In the genomic region with DNA sequence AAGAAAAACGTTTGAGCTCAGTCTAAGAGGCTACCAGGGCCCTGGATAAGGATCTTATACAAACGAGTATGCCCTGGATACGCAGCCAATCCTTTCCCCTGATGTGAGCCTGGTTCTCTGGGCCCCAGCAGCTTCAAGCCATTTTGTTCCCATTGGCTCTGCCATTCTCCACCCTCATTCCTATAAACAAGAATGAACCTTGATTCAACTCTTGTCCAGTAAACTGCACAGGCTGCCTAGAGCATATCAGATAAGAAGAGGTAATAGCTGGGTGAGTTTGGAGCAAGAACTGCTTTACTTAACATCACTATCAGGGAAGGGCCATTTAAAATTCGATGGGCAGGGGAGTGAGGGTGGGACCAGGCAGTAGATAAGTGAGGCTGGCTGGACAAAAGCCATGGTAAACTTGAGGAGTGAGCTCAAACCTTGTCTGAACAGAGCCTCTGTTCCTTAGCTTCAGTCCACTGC, we compare ENCODE assay signal across 15 cellular contexts. TPM values are rescaled to one million over a fixed set of nuclear protein-coding genes. Genes with fewer than 3 reads are reported as not detected.
DNase-seq lines count a peak whose midpoint lies in the region; ATAC-seq and TF ChIP-seq lines count a peak whose summit lies in the region.
"Had no signal": no experiment of that assay in that cellular context is flagged by ENCODE, and none has a peak within 500 bp of the region (broad histone marks: within the 10 kb centered on the region; RNA-seq: fewer than 3 reads in every experiment).

No MANE protein-coding gene starts in this region.

- H3K9me3 ChIP-seq in SU-DHL-6 (ENCODE audit: insufficient read depth, low read length) (no peaks in the 10 kb centered on the region), right atrium auricular region (no peaks in the 10 kb centered on the region)
- H3K9me3 ChIP-seq: adrenal gland had no signal

- no peaks in the 10 kb centered on the region for H3K9me2 ChIP-seq in SU-DHL-6 (replicated peaks; ENCODE audit: insufficient read depth, low read length)

- H3F3A ChIP-seq in SU-DHL-6 (ENCODE audit: insufficient read depth): peaks cover 26% of the 10 kb centered on the region

- H3K4me3 ChIP-seq in SU-DHL-6 (ENCODE audit: insufficient read depth, low read length, poor library complexity, severe bottlenecking) (no peak overlapping the region), right atrium auricular region (no peak overlapping the region)
- H3K4me3 ChIP-seq: adrenal gland, GM23338 had no signal

- ATAC-seq in stimulated activated memory B cell treated with anti-CD40 and anti-IgM and Interleukin-4, amounts not matched to agents 10 μg/mL and 1 μg/mL and 100 μg/mL, for 72 hours: no peak
- ATAC-seq in HG02642 (IDR thresholded peaks at IDR 0.05; ENCODE audit: poor library complexity, unreplicated experiment) (no peak), GM18861 (IDR thresholded peaks at IDR 0.05; ENCODE audit: unreplicated experiment) (no peak)
- ATAC-seq: GM23338 had no signal

- H3K27me3 ChIP-seq in SU-DHL-6 (ENCODE audit: low read length) (no peaks in the 10 kb centered on the region), right atrium auricular region (no peaks in the 10 kb centered on the region)
- H3K27me3 ChIP-seq: adrenal gland had no signal

- TF ChIP-seq CTCF in SU-DHL-6 (IDR thresholded peaks at IDR 0.05; ENCODE audit: insufficient read depth, low read length, poor library complexity, severe bottlenecking): no peak
- no peak for TF ChIP-seq CTCF in right atrium auricular region (IDR thresholded peaks at IDR 0.05)

- H3K36me3 ChIP-seq in SU-DHL-6 (ENCODE audit: low read length) (no peaks in the 10 kb centered on the region), right atrium auricular region (peaks cover 2% of the 10 kb centered on the region)
- H3K36me3 ChIP-seq: adrenal gland had no signal

- peak overlapping the region; percentile 63 for H3K27ac Mint-ChIP-seq in stimulated activated memory B cell treated with anti-CD40 and anti-IgM and Interleukin-4, amounts not matched to agents 10 μg/mL and 1 μg/mL and 100 μg/mL, for 72 hours
- H3K27ac Mint-ChIP-seq: activated CD4-positive, alpha-beta T cell treated with anti-CD3 and anti-CD28 coated beads, Interleukin-2, amount 10 ng/mL, durations not matched to agents 24 days and 14 days; GM23338 had no signal

- peaks cover 0 to 34% of the 10 kb centered on the region in 2 donors for H3K4me1 ChIP-seq in right atrium auricular region

- peaks cover 18% of the 10 kb centered on the region for H3K36me3 Mint-ChIP-seq in stimulated activated memory B cell treated with anti-CD40 and anti-IgM and Interleukin-4, amounts not matched to agents 10 μg/mL and 1 μg/mL and 100 μg/mL, for 72 hours

- no peak overlapping the region for H2AFZ ChIP-seq in SU-DHL-6 (ENCODE audit: low read depth, low read length, severe bottlenecking)
- H2AFZ ChIP-seq: GM23338 had no signal

- no peaks in the 10 kb centered on the region for H3K79me2 ChIP-seq in SU-DHL-6 (ENCODE audit: insufficient read depth, low read length)

- H3K27ac ChIP-seq in SU-DHL-6 (ENCODE audit: low read depth, low read length): peak overlapping the region; percentile 5; the same call in 1 of the 2 replicates
- peak overlapping the region; percentile 61 to 63 for H3K27ac ChIP-seq in right atrium auricular region
- H3K27ac ChIP-seq: RWPE1 had no signal

- peaks cover 77% of the 10 kb centered on the region for H3K4me1 Mint-ChIP-seq in stimulated activated memory B cell treated with anti-CD40 and anti-IgM and Interleukin-4, amounts not matched to agents 10 μg/mL and 1 μg/mL and 100 μg/mL, for 72 hours

- H3K9ac ChIP-seq in SU-DHL-6 (ENCODE audit: low read length): no peak overlapping the region

- H4K20me1 ChIP-seq in SU-DHL-6 (ENCODE audit: low read depth, low read length): no peaks in the 10 kb centered on the region

- no peak overlapping the region for H3K4me2 ChIP-seq in SU-DHL-6 (ENCODE audit: low read depth, low read length, poor library complexity, severe bottlenecking)
- H3K4me2 ChIP-seq: GM23338 had no signal

- no peak overlapping the region for H3K4me3 Mint-ChIP-seq in stimulated activated memory B cell treated with anti-CD40 and anti-IgM and Interleukin-4, amounts not matched to agents 10 μg/mL and 1 μg/mL and 100 μg/mL, for 72 hours
- H3K4me3 Mint-ChIP-seq: activated CD4-positive, alpha-beta T cell treated with anti-CD3 and anti-CD28 coated beads, Interleukin-2, amount 10 ng/mL, durations not matched to agents 24 days and 14 days; GM23338 had no signal

- no peaks in the 10 kb centered on the region for H3K27me3 Mint-ChIP-seq in stimulated activated memory B cell treated with anti-CD40 and anti-IgM and Interleukin-4, amounts not matched to agents 10 μg/mL and 1 μg/mL and 100 μg/mL, for 72 hours
- H3K27me3 Mint-ChIP-seq: activated CD4-positive, alpha-beta T cell treated with anti-CD3 and anti-CD28 coated beads, Interleukin-2, amount 10 ng/mL, durations not matched to agents 24 days and 14 days; naive B cell had no signal

- DNase-seq in EH (ENCODE audit: low read depth) (peak; percentile 55), right atrium auricular region (ENCODE audit: low spot score) (peak; percentile 89), T-helper 1 cell (no peak), NCI-H187 treated with DMSO at 0.1 percent for 48 hours (lab: John Stamatoyannopoulos, UW) (no peak)
- DNase-seq: activated CD4-positive, alpha-beta T cell treated with anti-CD3 and anti-CD28 coated beads, Interleukin-2, amount 10 ng/mL, durations not matched to agents 24 days and 14 days; EL; naive B cell; NCI-H146 had no signal

- peaks cover 3% of the 10 kb centered on the region for H3K9me3 Mint-ChIP-seq in stimulated activated memory B cell treated with anti-CD40 and anti-IgM and Interleukin-4, amounts not matched to agents 10 μg/mL and 1 μg/mL and 100 μg/mL, for 72 hours
- H3K9me3 Mint-ChIP-seq: activated CD4-positive, alpha-beta T cell treated with anti-CD3 and anti-CD28 coated beads, Interleukin-2, amount 10 ng/mL, durations not matched to agents 24 days and 14 days; GM23338; naive B cell had no signal

RNA-seq across cellular contexts. Expression of gene BTG2, which starts 11.3 kb away (rescaled TPM):
- 100 to 1,000 TPM; 132 to 254 TPM for total RNA-seq in right atrium auricular region

RNA-seq across cellular contexts. Expression of gene FMOD, which starts 34.3 kb away (rescaled TPM):
- total RNA-seq in right atrium auricular region: 100 to 1,000 TPM in 1 of 2 donors, 10 to 100 TPM in 1; 34.2 to 122 TPM

Comparison
In these comparisons a context has a peak if more than half of its experiments do, and no peak if none do; other contexts are left out.
1. DNase-seq: peak in EH (single experiment) and right atrium auricular region (single experiment); none in T-helper 1 cell (0 of 5) and NCI-H187 treated with DMSO at 0.1 percent for 48 hours (single experiment).